ENCODE assay signal across 12 cellular contexts in the genomic region with DNA sequence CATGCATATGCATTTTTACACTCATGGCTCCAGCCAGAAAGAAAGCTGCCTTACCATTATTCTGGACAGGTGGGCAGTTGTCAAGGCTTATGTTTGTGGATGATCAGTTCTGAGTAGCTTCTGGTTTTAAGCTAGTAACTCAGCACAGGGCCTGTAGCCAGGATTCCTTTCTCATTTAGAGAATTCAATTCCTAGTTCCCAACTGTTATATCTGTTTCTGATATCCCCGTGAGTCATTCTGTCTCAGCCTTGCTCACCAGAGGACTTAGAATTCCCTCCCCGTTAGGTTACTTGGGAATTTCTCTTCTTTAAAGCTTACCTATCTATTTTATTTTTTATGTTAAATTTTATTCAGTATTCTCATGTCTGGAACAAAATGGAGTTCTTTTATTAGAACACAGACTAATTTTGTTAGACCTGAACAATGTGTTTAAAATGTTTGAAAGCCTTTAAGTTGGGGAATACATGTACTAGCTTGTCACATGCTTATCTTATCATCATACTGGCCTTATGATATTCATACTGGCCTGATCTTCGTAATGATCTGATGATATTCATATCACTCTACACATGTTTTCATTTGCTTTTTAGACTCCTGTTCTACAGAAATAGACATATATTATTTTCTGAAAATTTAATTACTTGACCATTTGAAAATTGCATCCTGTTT. TPM values are rescaled to one million over a fixed set of nuclear protein-coding genes. Genes with fewer than 3 reads are reported as not detected.
DNase-seq lines count a peak whose midpoint lies in the region; ATAC-seq, FAIRE-seq and TF ChIP-seq lines count a peak whose summit lies in the region.
"Had no signal": no experiment of that assay in that cellular context is flagged by ENCODE, and none has a peak within 500 bp of the region (broad histone marks: within the 10 kb centered on the region; RNA-seq: fewer than 3 reads in every experiment).

No MANE protein-coding gene starts in this region.

- H3K4me3 ChIP-seq in brain microvascular endothelial cell (ENCODE audit: low read depth, low read length) (no peak overlapping the region), left ventricle myocardium inferior (no peak overlapping the region)

- H3K27me3 ChIP-seq in brain microvascular endothelial cell (replicated peaks) (no peaks in the 10 kb centered on the region), left ventricle myocardium inferior (ENCODE audit: low read depth) (no peaks in the 10 kb centered on the region)

- no peak for ATAC-seq in GM19455 (IDR thresholded peaks at IDR 0.05; ENCODE audit: unreplicated experiment)
- no peak for ATAC-seq in GM18520 (IDR thresholded peaks at IDR 0.05; ENCODE audit: unreplicated experiment)
- ATAC-seq: activated naive CD4-positive, alpha-beta T cell treated with anti-CD3 and anti-CD28 coated beads, Interleukin-2, amount 50 U/mL, for 72 hours; stimulated activated naive CD8-positive, alpha-beta T cell treated with anti-CD3 and anti-CD28 coated beads, Interleukin-15, amount 100 ng/mL, for 72 hours had no signal

- H3K36me3 ChIP-seq in brain microvascular endothelial cell (replicated peaks), result no peaks in the 10 kb centered on the region
- H3K36me3 ChIP-seq in left ventricle myocardium inferior, result no peaks in the 10 kb centered on the region

- intact Hi-C loops in left ventricle myocardium inferior (cut with micrococcal nuclease), result no loop called here

- no peak for FAIRE-seq in HTR-8/SVneo (lab: Jason Lieb, UNC)

- H3K27ac ChIP-seq in brain microvascular endothelial cell (peak overlapping the region; percentile 45), left ventricle myocardium inferior (replicated peaks) (peak overlapping the region; percentile 97)

- in situ Hi-C loops in brain microvascular endothelial cell (cut with HindIII; ENCODE audit: low pct_ligation_motif_present, low sequenced_read_pairs), result no loop called here

- no peaks in the 10 kb centered on the region for H3K9me3 ChIP-seq in left ventricle myocardium inferior (replicated peaks)

- peak; percentile 17 for DNase-seq in HTR-8/SVneo (ENCODE audit: insufficient read length, low spot score)
- peak; percentile 78 for DNase-seq in brain microvascular endothelial cell
- DNase-seq in left ventricle myocardium inferior, result no peak
- peak; percentile 68 for DNase-seq in stromal cell of bone marrow (ENCODE audit: low read depth)
- DNase-seq in DMS153 (lab: John Stamatoyannopoulos, UW), result no peak
- DNase-seq: activated CD4-positive, alpha-beta T cell treated with anti-CD3 and anti-CD28 coated beads for 1 hour; NCI-H1930; OCI-M1; stimulated activated naive CD8-positive, alpha-beta T cell treated with anti-CD3 and anti-CD28 coated beads, Interleukin-15, amount 100 ng/mL, for 72 hours had no signal

- peaks cover 99% of the 10 kb centered on the region for H3K4me1 ChIP-seq in left ventricle myocardium inferior

- TF ChIP-seq CTCF in brain microvascular endothelial cell (IDR thresholded peaks at IDR 0.05; ENCODE audit: low read depth, low read length, missing control alignments) (no peak), left ventricle myocardium inferior (IDR thresholded peaks at IDR 0.05; ENCODE audit: borderline replicate concordance) (no peak)

RNA-seq across cellular contexts. Expression of gene CAST, which starts 47.1 kb away (rescaled TPM):
- 649 TPM for total RNA-seq in left ventricle myocardium inferior

Comparison
In these comparisons a context has a peak if more than half of its experiments do, and no peak if none do; other contexts are left out.
1. DNase-seq: peak in HTR-8/SVneo (single experiment), brain microvascular endothelial cell (single experiment) and stromal cell of bone marrow (single experiment); none in left ventricle myocardium inferior (single experiment) and DMS153 (single experiment).